Comparison of ENCODE assay signal across 8 cellular contexts in genomic region chr2:85436836-85437487, GRCh38. TPM values are rescaled to one million over a fixed set of nuclear protein-coding genes. Genes with fewer than 3 reads are reported as not detected.
DNase-seq lines count a peak whose midpoint lies in the region; ATAC-seq and TF ChIP-seq lines count a peak whose summit lies in the region.

No MANE protein-coding gene starts in this region.

- peak overlapping the region; percentile 73 for H3K9ac ChIP-seq in OCI-LY1 (ENCODE audit: low read length)
- no peak overlapping the region for H3K9ac ChIP-seq in endodermal cell (ENCODE audit: extremely low read depth, low read length, poor library complexity, severe bottlenecking)

- no peak overlapping the region for H3K27ac ChIP-seq in OCI-LY1 (ENCODE audit: low read depth, low read length, poor library complexity, severe bottlenecking)
- H3K27ac ChIP-seq in endodermal cell (ENCODE audit: low read depth, low read length) = peak overlapping the region; percentile 52

- H3K79me2 ChIP-seq in OCI-LY1 (ENCODE audit: insufficient read depth, low read length) = no peaks in the 10 kb centered on the region

- H3K4me1 ChIP-seq in OCI-LY1 (ENCODE audit: insufficient read depth, low read length, severe bottlenecking) (peaks cover 19% of the 10 kb centered on the region), endodermal cell (ENCODE audit: control insufficient read depth, insufficient read depth, low read length) (peaks cover 15% of the 10 kb centered on the region)

- 79 to 81% methylated on average over 6 to 9 of the region's 10 CpGs for WGBS in endodermal cell (ENCODE audit: insufficient coverage in 1 of 2, insufficient read length in 1 of 2), 2 experiments

- H3K4me1 Mint-ChIP-seq in endodermal cell = peaks cover 23% of the 10 kb centered on the region

- no peaks in the 10 kb centered on the region for H3K9me2 ChIP-seq in OCI-LY1 (ENCODE audit: low read depth, low read length)

- H3K4me3 Mint-ChIP-seq in endodermal cell = peak overlapping the region; percentile 44

- peak overlapping the region; percentile 90 for H3K27ac Mint-ChIP-seq in endodermal cell

- H3K9me3 ChIP-seq in OCI-LY1 (ENCODE audit: low read length) = no peaks in the 10 kb centered on the region
- no peaks in the 10 kb centered on the region for H3K9me3 ChIP-seq in endodermal cell (ENCODE audit: control insufficient read depth, low read length)

- H3K9me3 Mint-ChIP-seq in endodermal cell = no peaks in the 10 kb centered on the region

- no peaks in the 10 kb centered on the region for H3K36me3 Mint-ChIP-seq in endodermal cell (ENCODE audit: low read depth)

- DNase-seq in GM13977 (ENCODE audit: low spot score) (peak; percentile 62), endodermal cell (peak; percentile 68), retina (peak; percentile 54), NCI-H187 treated with DMSO at 0.1 percent for 48 hours (lab: John Stamatoyannopoulos, UW) (no peak), mesenteric fat pad (ENCODE audit: low spot score) (no peak), COR-L47 (lab: John Stamatoyannopoulos, UW) (no peak)

- H3F3A ChIP-seq in OCI-LY1 (ENCODE audit: insufficient read depth, low read length) = no peaks in the 10 kb centered on the region

- no peaks in the 10 kb centered on the region for H3K27me3 Mint-ChIP-seq in endodermal cell (ENCODE audit: insufficient read depth)

- in situ Hi-C loops in GM13977 (cut with MboI; ENCODE audit: low pct_unique_long_range_greater_than_20kb, low sequenced_read_pairs, unreplicated experiment) = no loop called here

- peak overlapping the region; percentile 96 for H3K4me2 ChIP-seq in OCI-LY1 (ENCODE audit: low read length)

- ATAC-seq in HG03469 (IDR thresholded peaks at IDR 0.05; ENCODE audit: unreplicated experiment) = no peak

- TF ChIP-seq CTCF in GM13977 (IDR thresholded peaks at IDR 0.05; ENCODE audit: extremely low read depth, insufficient read depth, missing control alignments) (no peak), OCI-LY1 (IDR thresholded peaks at IDR 0.05; ENCODE audit: low read length) (no peak), endodermal cell (conservative IDR thresholded peaks at IDR 0.05) (no peak)

- H3K4me3 ChIP-seq in OCI-LY1 (ENCODE audit: low read depth, low read length, poor library complexity, severe bottlenecking) = peak overlapping the region; percentile 62
- H3K4me3 ChIP-seq in endodermal cell (ENCODE audit: low read length) = no peak overlapping the region

- H3K36me3 ChIP-seq in OCI-LY1 (ENCODE audit: insufficient read depth, low read length) (no peaks in the 10 kb centered on the region), endodermal cell (ENCODE audit: control insufficient read depth, insufficient read depth, low read length) (no peaks in the 10 kb centered on the region)

- H3K27me3 ChIP-seq in OCI-LY1 (ENCODE audit: insufficient read depth, low read length) (no peaks in the 10 kb centered on the region), endodermal cell (ENCODE audit: control insufficient read depth, insufficient read depth, low read length, poor library complexity, severe bottlenecking) (no peaks in the 10 kb centered on the region)

- no peaks in the 10 kb centered on the region for H4K20me1 ChIP-seq in OCI-LY1 (ENCODE audit: insufficient read depth, low read length)

- 0 out of 2 replicates have a peak overlapping the region, but pooled peaks have one; percentile 15 for H2AFZ ChIP-seq in OCI-LY1 (ENCODE audit: low read length)

RNA-seq across cellular contexts. Expression of gene SH2D6, which starts 18.4 kb away (rescaled TPM):
- total RNA-seq in endodermal cell (1 to 10 TPM in 1 of 2 donors, under 1 TPM in 1; 0.68 to 1.1 TPM), mesenteric fat pad (not detected)
- polyA plus RNA-seq in endodermal cell (2013, experiment 1 of 2) = 0.28 TPM
- 0.70 TPM for polyA plus RNA-seq in endodermal cell (2013, experiment 2 of 2)

RNA-seq across cellular contexts. Expression of gene CAPG, which starts 26.8 kb away (rescaled TPM):
- total RNA-seq in endodermal cell = 100 to 1,000 TPM; 104 to 119 TPM
- 30.9 TPM for polyA plus RNA-seq in endodermal cell (2013, experiment 1 of 2)
- polyA plus RNA-seq in endodermal cell (2013, experiment 2 of 2) = 30.1 TPM
- total RNA-seq in mesenteric fat pad = 124 TPM

Comparison
In these comparisons a context has a peak if more than half of its experiments do, and no peak if none do; other contexts are left out.
1. DNase-seq: peak in GM13977 (single experiment), endodermal cell (single experiment) and retina (single experiment); none in NCI-H187 treated with DMSO at 0.1 percent for 48 hours (single experiment), mesenteric fat pad (single experiment) and COR-L47 (single experiment).